26 cellular contexts compared by ENCODE assay signal in the genomic region with DNA sequence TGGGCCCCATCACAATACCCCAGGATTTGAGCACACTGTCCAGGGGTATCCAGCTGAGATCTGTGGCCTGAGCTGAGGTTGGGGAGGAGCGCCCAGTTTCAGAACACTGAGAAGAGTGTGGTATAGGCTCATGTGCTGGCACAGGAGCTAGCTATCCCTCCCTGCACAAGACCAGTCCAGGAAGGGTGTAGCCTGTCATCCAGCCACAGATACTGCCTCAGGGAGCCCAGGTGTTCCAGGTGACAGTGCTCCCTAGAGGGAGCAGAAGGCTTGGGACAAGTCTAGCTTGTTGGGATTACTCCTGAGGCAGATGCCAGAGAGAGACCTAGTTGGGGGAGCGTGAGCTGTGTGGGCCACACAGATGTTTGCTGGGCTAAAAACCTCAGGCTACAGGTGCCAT.
"Had no signal": no experiment of that assay in that cellular context is flagged by ENCODE, and none has a peak within 500 bp of the region (broad histone marks: within the 10 kb centered on the region; RNA-seq: fewer than 3 reads in every experiment).

No MANE protein-coding gene starts in this region.

- DNase-seq: colonic mucosa; cortex of kidney; effector CD8-positive, alpha-beta T cell; effector memory CD8-positive, alpha-beta T cell; endodermal cell; erythroblast; esophagus squamous epithelium; foreskin fibroblast; foreskin melanocyte; gastrocnemius medialis; heart left ventricle; hypothalamus; immature natural killer cell; islet precursor cell; kidney; kidney glomerular epithelial cell; left lung; left ventricle myocardium superior; lower lobe of right lung; mesendoderm; midbrain; naive B cell had no signal

- H3K9me3 ChIP-seq: colonic mucosa, esophagus squamous epithelium, gastrocnemius medialis, heart left ventricle, left lung, lower lobe of right lung had no signal

- H3K4me1 ChIP-seq: colonic mucosa, esophagus squamous epithelium, gastrocnemius medialis, heart left ventricle, left lung, lower lobe of right lung had no signal

- H3K27me3 ChIP-seq: colonic mucosa, esophagus squamous epithelium, gastrocnemius medialis, heart left ventricle, hepatocyte, left lung had no signal

- H3K36me3 ChIP-seq: colonic mucosa, esophagus squamous epithelium, gastrocnemius medialis, heart left ventricle, left lung, lower lobe of right lung had no signal

- H3K4me3 ChIP-seq: colonic mucosa, esophagus squamous epithelium, gastrocnemius medialis, heart left ventricle, hepatocyte, left lung, lower lobe of right lung had no signal

- ATAC-seq: effector memory CD8-positive, alpha-beta T cell; esophagus mucosa; gastrocnemius medialis; heart left ventricle; left lung; left ventricle myocardium superior; lower lobe of right lung; naive thymus-derived CD8-positive, alpha-beta T cell had no signal

- H3K27ac ChIP-seq: colonic mucosa, epithelial cell of prostate, esophagus squamous epithelium, gastrocnemius medialis, heart left ventricle, hepatocyte, left lung, lower lobe of right lung had no signal
